In the genomic region with DNA sequence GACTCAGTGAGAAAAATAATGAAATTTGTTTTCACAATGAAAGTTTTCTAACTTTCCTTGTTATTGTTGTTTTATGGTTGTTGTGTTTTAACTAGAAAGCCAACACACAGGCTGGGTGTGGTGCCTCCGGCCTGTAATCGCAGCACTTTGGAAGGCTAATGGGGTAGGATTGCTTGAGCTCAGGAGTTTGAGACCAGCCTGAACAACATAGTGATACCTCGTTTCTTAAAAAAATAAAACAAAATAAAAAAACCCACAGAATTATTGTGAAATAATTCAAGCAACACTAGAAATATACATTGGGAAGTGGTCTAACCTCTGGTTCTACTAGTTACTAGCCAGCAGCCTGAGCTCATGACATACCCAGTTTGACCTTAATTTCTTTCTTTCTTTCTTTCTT, we compare ENCODE assay signal across 11 cellular contexts. TPM values are rescaled to one million over a fixed set of nuclear protein-coding genes. Genes with fewer than 3 reads are reported as not detected.
DNase-seq lines count a peak whose midpoint lies in the region; ATAC-seq and TF ChIP-seq lines count a peak whose summit lies in the region.
"Had no signal": no experiment of that assay in that cellular context is flagged by ENCODE, and none has a peak within 500 bp of the region (broad histone marks: within the 10 kb centered on the region; RNA-seq: fewer than 3 reads in every experiment).

No MANE protein-coding gene starts in this region.

- H4K20me1 ChIP-seq in GM23248 (ENCODE audit: insufficient read depth) (no peaks in the 10 kb centered on the region), neural progenitor cell (ENCODE audit: low read depth) (no peaks in the 10 kb centered on the region)

- no peaks in the 10 kb centered on the region for H3K9me3 Mint-ChIP-seq in neural progenitor cell

- H3K27me3 ChIP-seq in GM23248 (replicated peaks; ENCODE audit: insufficient read depth) = no peaks in the 10 kb centered on the region
- H3K27me3 ChIP-seq in Peyer's patch = no peaks in the 10 kb centered on the region
- H3K27me3 ChIP-seq in esophagus muscularis mucosa = no peaks in the 10 kb centered on the region
- no peaks in the 10 kb centered on the region for H3K27me3 ChIP-seq in neural progenitor cell

- H3K9me3 ChIP-seq in GM23248 (ENCODE audit: low read depth) = no peaks in the 10 kb centered on the region
- H3K9me3 ChIP-seq in Peyer's patch = no peaks in the 10 kb centered on the region
- H3K9me3 ChIP-seq in esophagus muscularis mucosa = no peaks in the 10 kb centered on the region
- no peaks in the 10 kb centered on the region for H3K9me3 ChIP-seq in neural progenitor cell (ENCODE audit: low read depth)

- H3K4me1 Mint-ChIP-seq in neural progenitor cell = no peaks in the 10 kb centered on the region

- H3F3A ChIP-seq in GM23248 (ENCODE audit: insufficient read depth) (peaks cover 25% of the 10 kb centered on the region), neural progenitor cell (ENCODE audit: low read depth) (no peaks in the 10 kb centered on the region)

- peak overlapping the region; percentile 79 for H3K4me2 ChIP-seq in GM23248 (ENCODE audit: unreplicated experiment)
- H3K4me2 ChIP-seq in neural progenitor cell = no peak overlapping the region

- H3K36me3 ChIP-seq in GM23248 (ENCODE audit: low read depth) (no peaks in the 10 kb centered on the region), Peyer's patch (no peaks in the 10 kb centered on the region), esophagus muscularis mucosa (no peaks in the 10 kb centered on the region), neural progenitor cell (no peaks in the 10 kb centered on the region)

- H3K9ac ChIP-seq in GM23248 (peak overlapping the region; percentile 65), neural progenitor cell (no peak overlapping the region)
- H3K9ac ChIP-seq: parathyroid adenoma had no signal

- intact Hi-C loops in esophagus muscularis mucosa (cut with DNase I) (no loop called here), sciatic nerve (cut with DNase I) (no loop called here)

- H3K4me3 ChIP-seq in GM23248 (peak overlapping the region; percentile 60), Peyer's patch (peak overlapping the region in 1 of 4 donors; percentile 6), esophagus muscularis mucosa (peak overlapping the region in 3 of 4 donors; percentile 4 to 25 (median 5)), neural progenitor cell (no peak overlapping the region)

- DNase-seq in GM23248 (peak; percentile 37), Peyer's patch (no peak), esophagus muscularis mucosa (ENCODE audit: extremely low spot score) (no peak), sciatic nerve (ENCODE audit: low spot score) (no peak), neural progenitor cell (ENCODE audit: low spot score) (no peak), NCI-H2196 treated with DMSO at 0.1 percent for 48 hours (lab: John Stamatoyannopoulos, UW; ENCODE audit: unreplicated experiment) (no peak)
- DNase-seq: activated gamma-delta T cell, NCI-H69 had no signal

- peak overlapping the region; percentile 90 for H2AFZ ChIP-seq in GM23248
- H2AFZ ChIP-seq in neural progenitor cell (replicated peaks) = no peak overlapping the region
- H2AFZ ChIP-seq: parathyroid adenoma had no signal

- no peaks in the 10 kb centered on the region for H3K79me2 ChIP-seq in GM23248 (ENCODE audit: insufficient read depth)
- H3K79me2 ChIP-seq in neural progenitor cell (ENCODE audit: low read depth) = no peaks in the 10 kb centered on the region
- H3K79me2 ChIP-seq: parathyroid adenoma had no signal

- WGBS in GM23248 (ENCODE audit: low coverage in 1 of 2, low lambda C conversion rate in 2 of 2, missing lambda C conversion rate in 2 of 2), 2 experiments = 30 to 33% methylated on average over 3 of the region's 3 CpGs
- 68% methylated on average over 3 of the region's 3 CpGs for WGBS in esophagus muscularis mucosa

- no peaks in the 10 kb centered on the region for H3K9me2 ChIP-seq in GM23248 (ENCODE audit: insufficient read depth)

- ATAC-seq in sciatic nerve = peak; percentile 55
- no peak for ATAC-seq in HG03457 (IDR thresholded peaks at IDR 0.05; ENCODE audit: unreplicated experiment)
- no peak for ATAC-seq in HG03025 (IDR thresholded peaks at IDR 0.05; ENCODE audit: low FRiP score, unreplicated experiment)

- in situ Hi-C loops in GM23248 (cut with MboI) = no loop called here

- H3K36me3 Mint-ChIP-seq in neural progenitor cell = no peaks in the 10 kb centered on the region

- TF ChIP-seq POLR2A in Peyer's patch (IDR thresholded peaks at IDR 0.05) (no peak), esophagus muscularis mucosa (IDR thresholded peaks at IDR 0.05; ENCODE audit: low read depth) (no peak)

- H3K4me3 Mint-ChIP-seq in neural progenitor cell = no peak overlapping the region

- H3K27me3 Mint-ChIP-seq in neural progenitor cell (ENCODE audit: insufficient read depth, low read depth) = peaks cover 8% of the 10 kb centered on the region

- H3K27ac ChIP-seq in GM23248 (peak overlapping the region; percentile 87), Peyer's patch (peak overlapping the region; percentile 20 to 63 (median 60)), esophagus muscularis mucosa (replicated peaks in 1 of 4) (peak overlapping the region in 3 of 4 donors; percentile 25 to 57 (median 48)), neural progenitor cell (no peak overlapping the region)
- H3K27ac ChIP-seq: parathyroid adenoma had no signal

- peaks cover 21% of the 10 kb centered on the region for H3K4me1 ChIP-seq in GM23248 (ENCODE audit: insufficient read depth)
- no peaks in the 10 kb centered on the region for H3K4me1 ChIP-seq in Peyer's patch
- peaks cover 0 to 8% (median 0%) of the 10 kb centered on the region in 4 donors for H3K4me1 ChIP-seq in esophagus muscularis mucosa
- no peaks in the 10 kb centered on the region for H3K4me1 ChIP-seq in neural progenitor cell
- H3K4me1 ChIP-seq: parathyroid adenoma had no signal

- no peak overlapping the region for H3K27ac Mint-ChIP-seq in neural progenitor cell

- no peak for TF ChIP-seq EP300 in esophagus muscularis mucosa (IDR thresholded peaks at IDR 0.05)

- TF ChIP-seq CTCF in Peyer's patch (IDR thresholded peaks at IDR 0.05) (no peak), esophagus muscularis mucosa (IDR thresholded peaks at IDR 0.05) (no peak), neural progenitor cell (IDR thresholded peaks at IDR 0.05) (no peak)

RNA-seq across cellular contexts. Expression of gene MILR1, which starts 0.6 kb away (rescaled TPM):
- total RNA-seq in GM23248 (2014; rRNA removed; shearing (Covaris generic)) = 4.7 and 11.7 TPM in 2 replicates
- 6.3 and 6.5 TPM in 2 replicates for polyA plus RNA-seq in GM23248 (2016; fragmentation: Nextera tagmentation; extraction: Ambion mirVana)
- total RNA-seq in Peyer's patch (10 to 100 TPM in 1 of 4 donors, 1 to 10 TPM in 2, not detected in 1; 3.3 to 10.7 (median 5.6) TPM), esophagus muscularis mucosa (1 to 10 TPM; 2.9 to 6.6 (median 4.2) TPM), sciatic nerve (13.5 TPM), neural progenitor cell (ENCODE audit: low replicate concordance) (not detected in 2 replicates)

RNA-seq across cellular contexts. Expression of gene POLG2, which starts 47.3 kb away (rescaled TPM):
- 3.4 and 3.7 TPM in 2 replicates for total RNA-seq in GM23248 (2014; rRNA removed; shearing (Covaris generic))
- 6.6 and 8.6 TPM in 2 replicates for polyA plus RNA-seq in GM23248 (2016; fragmentation: Nextera tagmentation; extraction: Ambion mirVana)
- total RNA-seq in Peyer's patch (10 to 100 TPM in 2 of 4 donors, 1 to 10 TPM in 2; 3.5 to 33.0 (median 11.0) TPM), esophagus muscularis mucosa (1 to 10 TPM; 3.2 to 5.0 (median 3.3) TPM), sciatic nerve (19.4 TPM), neural progenitor cell (ENCODE audit: low replicate concordance) (29.5 and 33.9 TPM in 2 replicates)

RNA-seq across cellular contexts. Expression of gene DDX5, which starts 56.5 kb away (rescaled TPM):
- total RNA-seq in GM23248 (2014; rRNA removed; shearing (Covaris generic)) = 241 and 303 TPM in 2 replicates
- 595 and 643 TPM in 2 replicates for polyA plus RNA-seq in GM23248 (2016; fragmentation: Nextera tagmentation; extraction: Ambion mirVana)
- total RNA-seq in Peyer's patch (1,000 to 10,000 TPM in 1 of 4 donors, 100 to 1,000 TPM in 3; 381 to 1,017 (median 503) TPM), esophagus muscularis mucosa (100 to 1,000 TPM; 422 to 728 (median 528) TPM), sciatic nerve (667 TPM), neural progenitor cell (ENCODE audit: low replicate concordance) (967 and 1,090 TPM in 2 replicates)

RNA-seq across cellular contexts. Expression of gene CEP95, which starts 57.2 kb away (rescaled TPM):
- 13.2 and 16.8 TPM in 2 replicates for total RNA-seq in GM23248 (2014; rRNA removed; shearing (Covaris generic))
- 14.2 and 17.5 TPM in 2 replicates for polyA plus RNA-seq in GM23248 (2016; fragmentation: Nextera tagmentation; extraction: Ambion mirVana)
- total RNA-seq in Peyer's patch (100 to 1,000 TPM in 1 of 4 donors, 10 to 100 TPM in 3; 51.1 to 187 (median 79.4) TPM), esophagus muscularis mucosa (10 to 100 TPM; 24.6 to 39.5 (median 34.8) TPM), sciatic nerve (72.0 TPM), neural progenitor cell (ENCODE audit: low replicate concordance) (75.4 and 76.9 TPM in 2 replicates)

RNA-seq across cellular contexts. Expression of gene PECAM1, which starts 58.9 kb away (rescaled TPM):
- total RNA-seq in GM23248 (2014; rRNA removed; shearing (Covaris generic)) = not detected in 2 replicates
- polyA plus RNA-seq in GM23248 (2016; fragmentation: Nextera tagmentation; extraction: Ambion mirVana) = 0.06 and 0.11 TPM in 2 replicates
- total RNA-seq in Peyer's patch (100 to 1,000 TPM in 1 of 4 donors, 10 to 100 TPM in 2, 1 to 10 TPM in 1; 8.1 to 140 (median 33.9) TPM), esophagus muscularis mucosa (100 to 1,000 TPM in 2 of 4 donors, 10 to 100 TPM in 2; 52.3 to 270 (median 148) TPM), sciatic nerve (351 TPM), neural progenitor cell (ENCODE audit: low replicate concordance) (not detected in 2 replicates)
